8 cellular contexts compared by ENCODE assay signal in the genomic region with DNA sequence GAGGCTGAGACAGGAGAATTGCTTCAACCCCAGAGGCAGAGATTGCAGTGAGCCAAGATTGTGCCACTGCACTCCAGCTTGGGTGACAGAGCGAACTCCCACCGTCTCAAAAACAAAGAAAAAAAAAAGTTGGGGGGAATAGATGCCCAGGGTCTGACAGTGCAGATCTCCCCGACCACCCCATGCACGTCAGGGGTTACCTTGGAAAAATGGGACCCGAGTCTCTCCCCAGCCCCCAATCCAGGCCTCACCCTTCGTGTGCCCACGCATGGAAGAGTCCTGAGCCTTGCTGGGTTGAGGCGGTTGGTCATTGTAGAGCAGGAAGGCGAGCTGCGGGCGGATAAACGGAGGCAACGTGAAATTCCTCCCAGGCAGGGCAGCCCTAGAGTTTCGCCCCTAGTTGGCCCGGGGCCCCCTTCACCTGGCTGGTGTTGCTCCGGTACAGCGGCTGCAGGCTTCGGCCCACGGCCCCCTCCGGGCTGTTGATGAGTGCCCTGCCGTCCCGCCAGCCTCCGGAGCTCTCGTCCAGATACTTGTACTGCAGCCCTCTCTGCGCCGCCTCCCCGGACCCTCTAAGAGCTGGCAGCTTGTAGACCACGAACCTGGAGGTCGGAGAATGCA. TPM values are rescaled to one million over a fixed set of nuclear protein-coding genes. Genes with fewer than 3 reads are reported as not detected.
DNase-seq lines count a peak whose midpoint lies in the region; ATAC-seq and TF ChIP-seq lines count a peak whose summit lies in the region.

No MANE protein-coding gene starts in this region.

- peak overlapping the region; percentile 84 for H3K27ac Mint-ChIP-seq in activated T-helper 17 cell treated with anti-CD3 and anti-CD28 coated beads, Interleukin-2, amount 50 U/mL, for 72 hours
- peak overlapping the region; percentile 52 for H3K27ac Mint-ChIP-seq in glutamatergic neuron (ENCODE audit: unreplicated experiment)

- H4K12ac ChIP-seq in trophoblast cell (ENCODE audit: low read depth, low read length), result peak overlapping the region; percentile 13

- peak overlapping the region; percentile 59 for H3K9ac ChIP-seq in trophoblast cell (ENCODE audit: low read length)

- H3K4me2 ChIP-seq in trophoblast cell (ENCODE audit: low read length), result peak overlapping the region; percentile 88

- no peak overlapping the region for H3K23ac ChIP-seq in trophoblast cell (ENCODE audit: low read length)

- peak overlapping the region; percentile 90 for H3K18ac ChIP-seq in trophoblast cell (ENCODE audit: low read length)

- DNase-seq in activated T-cell treated with anti-CD3 and anti-CD28 coated beads, Interleukin-2, amount 50 U/mL, for 1 hour, result peak; percentile 39
- no peak for DNase-seq in activated T-cell treated with anti-CD3 and anti-CD28 coated beads for 4 hours
- DNase-seq in glutamatergic neuron, result peak; percentile 54
- peak in 1 of 2 donors; percentile 33 for DNase-seq in trophoblast cell

- peak overlapping the region; percentile 90 for H3K14ac ChIP-seq in trophoblast cell (ENCODE audit: low read length)

- no peaks in the 10 kb centered on the region for H3K4me1 Mint-ChIP-seq in activated T-helper 17 cell treated with anti-CD3 and anti-CD28 coated beads, Interleukin-2, amount 50 U/mL, for 72 hours
- H3K4me1 Mint-ChIP-seq in glutamatergic neuron (ENCODE audit: low read depth, unreplicated experiment), result no peaks in the 10 kb centered on the region

- H3K4me1 ChIP-seq in trophoblast cell (ENCODE audit: control insufficient read depth in 1 of 2, insufficient read depth in 2 of 2, low read length in 2 of 2), result peaks cover 3 to 9% of the 10 kb centered on the region in 2 experiments

- peaks cover 29% of the 10 kb centered on the region for H3K36me3 Mint-ChIP-seq in activated T-helper 17 cell treated with anti-CD3 and anti-CD28 coated beads, Interleukin-2, amount 50 U/mL, for 72 hours (ENCODE audit: low read depth)
- no peaks in the 10 kb centered on the region for H3K36me3 Mint-ChIP-seq in glutamatergic neuron (ENCODE audit: unreplicated experiment)

- H3K9me3 Mint-ChIP-seq in activated T-helper 17 cell treated with anti-CD3 and anti-CD28 coated beads, Interleukin-2, amount 50 U/mL, for 72 hours, result no peaks in the 10 kb centered on the region
- H3K9me3 Mint-ChIP-seq in glutamatergic neuron (ENCODE audit: unreplicated experiment), result peaks cover 1% of the 10 kb centered on the region

- no peak for TF ChIP-seq CTCF in glutamatergic neuron (IDR thresholded peaks at IDR 0.05; ENCODE audit: partially characterized antibody, unreplicated experiment)

- no peak overlapping the region for H3K27ac ChIP-seq in trophoblast cell (ENCODE audit: low read depth, low read length)

- peak overlapping the region; percentile 91 for H4K8ac ChIP-seq in trophoblast cell (ENCODE audit: low read depth, low read length)

- H3K27me3 ChIP-seq in trophoblast cell (ENCODE audit: insufficient read depth, low read length), result peaks cover 6% of the 10 kb centered on the region

- peak; percentile 12 for ATAC-seq in HG03175 (IDR thresholded peaks at IDR 0.05; ENCODE audit: unreplicated experiment)
- ATAC-seq in activated T-helper 17 cell treated with anti-CD3 and anti-CD28 coated beads, Interleukin-2, amount 50 U/mL, for 72 hours (replicated peaks), result peak; percentile 13
- ATAC-seq in HG02678 (IDR thresholded peaks at IDR 0.05; ENCODE audit: unreplicated experiment), result no peak
- no peak for ATAC-seq in GM18517 (IDR thresholded peaks at IDR 0.05; ENCODE audit: unreplicated experiment)

- no peak overlapping the region for H2BK12ac ChIP-seq in trophoblast cell (ENCODE audit: low read length)

- H3K4ac ChIP-seq in trophoblast cell (ENCODE audit: low read depth, low read length), result peak overlapping the region; percentile 4

- peaks cover 4% of the 10 kb centered on the region for H3K79me1 ChIP-seq in trophoblast cell (ENCODE audit: low read length)

- H2BK5ac ChIP-seq in trophoblast cell (ENCODE audit: low read depth, low read length, poor library complexity), result peak overlapping the region; percentile 43

- H3K27me3 Mint-ChIP-seq in activated T-helper 17 cell treated with anti-CD3 and anti-CD28 coated beads, Interleukin-2, amount 50 U/mL, for 72 hours, result no peaks in the 10 kb centered on the region
- peaks cover 6% of the 10 kb centered on the region for H3K27me3 Mint-ChIP-seq in glutamatergic neuron (ENCODE audit: unreplicated experiment)

- peak overlapping the region; percentile 86 for H2AFZ ChIP-seq in trophoblast cell (ENCODE audit: insufficient read depth, low read length, poor library complexity)

- H2BK120ac ChIP-seq in trophoblast cell (ENCODE audit: insufficient read depth, low read length, poor library complexity), result no peak overlapping the region

- H3K79me2 ChIP-seq in trophoblast cell (ENCODE audit: control insufficient read depth, insufficient read depth, low read length, poor library complexity), result peaks cover 5% of the 10 kb centered on the region

- peak overlapping the region; percentile 63 for H3K4me3 ChIP-seq in trophoblast cell (ENCODE audit: low read depth, low read length)

- peaks cover 19% of the 10 kb centered on the region for H3K9me3 ChIP-seq in trophoblast cell (ENCODE audit: insufficient read depth, low read depth, low read length)

- peaks cover 4 to 5% of the 10 kb centered on the region in 2 experiments for H3K36me3 ChIP-seq in trophoblast cell (ENCODE audit: control insufficient read depth in 1 of 2, insufficient read depth in 2 of 2, low read length in 2 of 2)

- H2AK5ac ChIP-seq in trophoblast cell (ENCODE audit: low read length), result no peak overlapping the region

- peak overlapping the region; percentile 80 for H4K91ac ChIP-seq in trophoblast cell (ENCODE audit: low read depth, low read length)

- no CpG with 5 or more reads among the region's 29 CpGs for WGBS in trophoblast cell (ENCODE audit: extremely low coverage, insufficient coverage, insufficient read length)

- H3K4me3 Mint-ChIP-seq in activated T-helper 17 cell treated with anti-CD3 and anti-CD28 coated beads, Interleukin-2, amount 50 U/mL, for 72 hours, result peak overlapping the region; percentile 90
- H3K4me3 Mint-ChIP-seq in glutamatergic neuron (ENCODE audit: unreplicated experiment), result peak overlapping the region; percentile 90

RNA-seq across cellular contexts. Expression of a gene that starts 0.6 kb away (rescaled TPM):
- total RNA-seq in activated T-helper 17 cell treated with anti-CD3 and anti-CD28 coated beads, Interleukin-2, amount 50 U/mL, for 72 hours, result 10 to 100 TPM; 32.5 to 34.2 TPM
- 7.9 TPM for total RNA-seq in glutamatergic neuron (ENCODE audit: unreplicated experiment)
- polyA plus RNA-seq in trophoblast cell (2013), result 32.9 and 33.5 TPM in 2 replicates

RNA-seq across cellular contexts. Expression of a gene that starts 6.3 kb away (rescaled TPM):
- under 1 TPM in 1 of 2 donors, not detected in 1; 0.61 TPM for total RNA-seq in activated T-helper 17 cell treated with anti-CD3 and anti-CD28 coated beads, Interleukin-2, amount 50 U/mL, for 72 hours
- total RNA-seq in glutamatergic neuron (ENCODE audit: unreplicated experiment), result not detected
- 0.04 TPM in 1 of 2 replicates, not detected in the other for polyA plus RNA-seq in trophoblast cell (2013)

RNA-seq across cellular contexts. Expression of a gene that starts 10.3 kb away (rescaled TPM):
- 10 to 100 TPM; 25.8 to 48.4 TPM for total RNA-seq in activated T-helper 17 cell treated with anti-CD3 and anti-CD28 coated beads, Interleukin-2, amount 50 U/mL, for 72 hours
- total RNA-seq in glutamatergic neuron (ENCODE audit: unreplicated experiment), result 34.2 TPM
- polyA plus RNA-seq in trophoblast cell (2013), result 11.2 and 11.7 TPM in 2 replicates

RNA-seq across cellular contexts. Expression of a gene that starts 38.4 kb away (rescaled TPM):
- 1 to 10 TPM; 1.6 to 6.2 TPM for total RNA-seq in activated T-helper 17 cell treated with anti-CD3 and anti-CD28 coated beads, Interleukin-2, amount 50 U/mL, for 72 hours
- total RNA-seq in glutamatergic neuron (ENCODE audit: unreplicated experiment), result 0.59 TPM
- polyA plus RNA-seq in trophoblast cell (2013), result 0.58 and 0.97 TPM in 2 replicates

RNA-seq across cellular contexts. Expression of a gene that starts 42.3 kb away (rescaled TPM):
- 1 to 10 TPM; 2.4 to 2.6 TPM for total RNA-seq in activated T-helper 17 cell treated with anti-CD3 and anti-CD28 coated beads, Interleukin-2, amount 50 U/mL, for 72 hours
- 230 TPM for total RNA-seq in glutamatergic neuron (ENCODE audit: unreplicated experiment)
- polyA plus RNA-seq in trophoblast cell (2013), result 1.8 and 2.4 TPM in 2 replicates

Comparison
In these comparisons a context has a peak if more than half of its experiments do, and no peak if none do; other contexts are left out.
1. ATAC-seq: peak in HG03175 (single experiment) and activated T-helper 17 cell treated with anti-CD3 and anti-CD28 coated beads, Interleukin-2, amount 50 U/mL, for 72 hours (single experiment); none in HG02678 (single experiment) and GM18517 (single experiment).